ENCODE assay signal across 8 cellular contexts in genomic region chrX:53287493-53288138, GRCh38. TPM values are rescaled to one million over a fixed set of nuclear protein-coding genes. Genes with fewer than 3 reads are reported as not detected.
A peak's percentile ranks its signal among the peaks of the same experiment; 100 is the strongest.
DNase-seq lines count a peak whose midpoint lies in the region; ATAC-seq, FAIRE-seq and TF ChIP-seq lines count a peak whose summit lies in the region.

No MANE protein-coding gene starts in this region.

- H3K4me3 ChIP-seq in bronchial epithelial cell (ENCODE audit: low read depth, low read length) (no peak overlapping the region), left lung (no peak overlapping the region), Caco-2 (ENCODE audit: low read depth, low read length) (no peak overlapping the region)

- CTCF ChIA-PET in CD4-positive, alpha-beta T cell (lab: Charles Lee), result interaction anchor here (1.1 to 1.3 kb wide), 2 partner anchors 26 to 30 kb away, joined by 3 to 8 read pairs; no protein-coding TSS in a partner anchor
- CTCF ChIA-PET in Caco-2 (lab: Charles Lee), result no interaction called here

- no peaks in the 10 kb centered on the region for H3K36me3 ChIP-seq in bronchial epithelial cell (ENCODE audit: control insufficient read depth, insufficient read depth, low read length)
- no peaks in the 10 kb centered on the region for H3K36me3 ChIP-seq in left lung
- no peaks in the 10 kb centered on the region for H3K36me3 ChIP-seq in Caco-2 (ENCODE audit: control insufficient read depth, insufficient read depth, low read length)

- peak; percentile 71 for ATAC-seq in CD4-positive, alpha-beta T cell (ENCODE audit: poor library complexity)
- ATAC-seq in T-helper 17 cell (peak; percentile 74), left lung (peak; percentile 66)
- peak; percentile 86 for ATAC-seq in stimulated activated naive B cell treated with anti-CD40 and anti-IgM and Interleukin-4, amounts not matched to agents 10 μg/mL and 1 μg/mL and 100 μg/mL, for 72 hours (replicated peaks)

- peak overlapping the region; percentile 86 for H3K4me3 Mint-ChIP-seq in CD4-positive, alpha-beta T cell
- peak overlapping the region; percentile 89 for H3K4me3 Mint-ChIP-seq in T-helper 17 cell
- peak overlapping the region; percentile 66 to 83 for H3K4me3 Mint-ChIP-seq in stimulated activated naive B cell treated with anti-CD40 and anti-IgM and Interleukin-4, amounts not matched to agents 10 μg/mL and 1 μg/mL and 100 μg/mL, for 72 hours
- H3K4me3 Mint-ChIP-seq in Caco-2 (ENCODE audit: unreplicated experiment), result no peak overlapping the region

- BruUV-seq in Caco-2 (replicated peaks; lab: Mats Ljungman, UMichigan), result no TSS peak

- no peaks in the 10 kb centered on the region for H3K9me3 ChIP-seq in CD4-positive, alpha-beta T cell (ENCODE audit: control insufficient read depth, low read length)
- H3K9me3 ChIP-seq in T-helper 17 cell (ENCODE audit: control insufficient read depth, low read length, poor library complexity, severe bottlenecking), result no peaks in the 10 kb centered on the region
- H3K9me3 ChIP-seq in left lung, result no peaks in the 10 kb centered on the region
- H3K9me3 ChIP-seq in Caco-2, result no peaks in the 10 kb centered on the region

- intact Hi-C loops in CD4-positive, alpha-beta T cell (cut with DNase I, micrococcal nuclease), result loop anchor here in 1 of 2 experiments (5.0 to 10.0 kb wide), 2 partner anchors 147 to 195 kb away; partner anchors contain the start of gene HSD17B10
- intact Hi-C loops in left lung (cut with DNase I), result no loop called here
- intact Hi-C loops in Caco-2 (cut with micrococcal nuclease; ENCODE audit: unreplicated experiment), result no loop called here

- POLR2A ChIA-PET in CD4-positive, alpha-beta T cell (lab: Charles Lee), result interaction anchor here (0.7 to 3.0 kb wide), 4 partner anchors 33 to 206 kb away, joined by 4 to 16 read pairs (median 6); partner anchors contain the start of genes KDM5C, RIBC1, SMC1A and TSPYL2
- POLR2A ChIA-PET in Caco-2 (lab: Charles Lee), result interaction anchor here (0.6 kb wide), 1 partner anchor 642 kb away, joined by 3 read pairs; no protein-coding TSS in a partner anchor

- peak overlapping the region; percentile 9 for H3K27ac ChIP-seq in CD4-positive, alpha-beta T cell (ENCODE audit: low read depth, low read length)
- peak overlapping the region; percentile 36 to 53 for H3K27ac ChIP-seq in left lung

- peak overlapping the region; percentile 84 for H3K27ac Mint-ChIP-seq in CD4-positive, alpha-beta T cell
- H3K27ac Mint-ChIP-seq in T-helper 17 cell (peak overlapping the region; percentile 24), Caco-2 (ENCODE audit: unreplicated experiment) (no peak overlapping the region)
- peak overlapping the region; percentile 70 for H3K27ac Mint-ChIP-seq in stimulated activated naive B cell treated with anti-CD40 and anti-IgM and Interleukin-4, amounts not matched to agents 10 μg/mL and 1 μg/mL and 100 μg/mL, for 72 hours

- no peaks in the 10 kb centered on the region for H3K27me3 Mint-ChIP-seq in CD4-positive, alpha-beta T cell
- H3K27me3 Mint-ChIP-seq in T-helper 17 cell (peaks cover 4% of the 10 kb centered on the region), Caco-2 (ENCODE audit: insufficient read depth, unreplicated experiment) (no peaks in the 10 kb centered on the region)
- peaks cover 0 to 31% of the 10 kb centered on the region in 2 donors for H3K27me3 Mint-ChIP-seq in stimulated activated naive B cell treated with anti-CD40 and anti-IgM and Interleukin-4, amounts not matched to agents 10 μg/mL and 1 μg/mL and 100 μg/mL, for 72 hours

- peaks cover 31% of the 10 kb centered on the region for H3K4me1 Mint-ChIP-seq in CD4-positive, alpha-beta T cell (ENCODE audit: low read depth)
- H3K4me1 Mint-ChIP-seq in T-helper 17 cell, result peaks cover 17% of the 10 kb centered on the region
- H3K4me1 Mint-ChIP-seq in stimulated activated naive B cell treated with anti-CD40 and anti-IgM and Interleukin-4, amounts not matched to agents 10 μg/mL and 1 μg/mL and 100 μg/mL, for 72 hours, result peaks cover 16 to 26% of the 10 kb centered on the region in 2 donors
- no peaks in the 10 kb centered on the region for H3K4me1 Mint-ChIP-seq in Caco-2 (ENCODE audit: low read depth, unreplicated experiment)

- peaks cover 4 to 20% of the 10 kb centered on the region in 2 donors for H3K4me1 ChIP-seq in left lung
- no peaks in the 10 kb centered on the region for H3K4me1 ChIP-seq in Caco-2

- DNase-seq in CD4-positive, alpha-beta T cell, result peak; percentile 2 to 36 (median 11)
- DNase-seq in KG1 (lab: John Stamatoyannopoulos, UW), result peak; percentile 18
- no peak for DNase-seq in T-helper 17 cell
- DNase-seq in bronchial epithelial cell (ENCODE audit: low read depth), result peak; percentile 39
- DNase-seq in left lung, result peak in 1 of 2 donors; percentile 63
- DNase-seq in stimulated activated naive B cell treated with anti-CD40 and anti-IgM and Interleukin-4, amounts not matched to agents 10 μg/mL and 1 μg/mL and 100 μg/mL, for 72 hours, result peak; percentile 28
- DNase-seq in DMS153 (lab: John Stamatoyannopoulos, UW), result no peak
- DNase-seq in Caco-2, result no peak

- no peak for FAIRE-seq in bronchial epithelial cell (lab: Jason Lieb, UNC)

- no peaks in the 10 kb centered on the region for H3K36me3 Mint-ChIP-seq in CD4-positive, alpha-beta T cell (ENCODE audit: low read depth)
- no peaks in the 10 kb centered on the region for H3K36me3 Mint-ChIP-seq in T-helper 17 cell (ENCODE audit: low read depth)
- no peaks in the 10 kb centered on the region for H3K36me3 Mint-ChIP-seq in stimulated activated naive B cell treated with anti-CD40 and anti-IgM and Interleukin-4, amounts not matched to agents 10 μg/mL and 1 μg/mL and 100 μg/mL, for 72 hours
- no peaks in the 10 kb centered on the region for H3K36me3 Mint-ChIP-seq in Caco-2 (ENCODE audit: insufficient read depth, unreplicated experiment)

- H3K27me3 ChIP-seq in CD4-positive, alpha-beta T cell (ENCODE audit: control insufficient read depth, insufficient read depth, low read length), result no peaks in the 10 kb centered on the region
- H3K27me3 ChIP-seq in bronchial epithelial cell (ENCODE audit: control insufficient read depth, insufficient read depth, low read length) (no peaks in the 10 kb centered on the region), left lung (no peaks in the 10 kb centered on the region), Caco-2 (replicated peaks; ENCODE audit: control insufficient read depth, insufficient read depth, low read length) (no peaks in the 10 kb centered on the region)

- no peak for TF ChIP-seq CTCF in CD4-positive, alpha-beta T cell (IDR thresholded peaks at IDR 0.05)
- TF ChIP-seq CTCF in bronchial epithelial cell (IDR thresholded peaks at IDR 0.05; ENCODE audit: insufficient read depth, low read length, severe bottlenecking) (no peak), left lung (IDR thresholded peaks at IDR 0.05) (no peak), Caco-2 (IDR thresholded peaks at IDR 0.05; ENCODE audit: insufficient read depth in 1 of 2, low read depth in 1 of 2, low read length in 1 of 2, severe bottlenecking in 1 of 2, unreplicated experiment in 1 of 2) (no peak)

- H3K9me3 Mint-ChIP-seq in CD4-positive, alpha-beta T cell, result no peaks in the 10 kb centered on the region
- H3K9me3 Mint-ChIP-seq in stimulated activated naive B cell treated with anti-CD40 and anti-IgM and Interleukin-4, amounts not matched to agents 10 μg/mL and 1 μg/mL and 100 μg/mL, for 72 hours, result no peaks in the 10 kb centered on the region
- no peaks in the 10 kb centered on the region for H3K9me3 Mint-ChIP-seq in Caco-2 (ENCODE audit: unreplicated experiment)

RNA-seq across cellular contexts. Expression of gene IQSEC2, which starts 6.2 kb away (rescaled TPM):
- total RNA-seq in CD4-positive, alpha-beta T cell, result 1 to 10 TPM in 1 of 2 experiments, under 1 TPM in 1; 0.85 to 2.2 TPM
- 1 to 10 TPM; 1.9 TPM for total RNA-seq in T-helper 17 cell
- 3.4 and 5.9 TPM in 2 replicates for total RNA-seq in bronchial epithelial cell
- 10 to 100 TPM; 15.6 to 17.3 TPM for total RNA-seq in left lung
- 1.4 and 1.8 TPM in 2 replicates for total RNA-seq in Caco-2 (2022)

Comparison
In these comparisons a context has a peak if more than half of its experiments do, and no peak if none do; other contexts are left out.
1. DNase-seq: peak in CD4-positive, alpha-beta T cell (10 of 10), KG1 (single experiment), bronchial epithelial cell (single experiment) and stimulated activated naive B cell treated with anti-CD40 and anti-IgM and Interleukin-4, amounts not matched to agents 10 μg/mL and 1 μg/mL and 100 μg/mL, for 72 hours (single experiment); none in T-helper 17 cell (0 of 3), DMS153 (single experiment) and Caco-2 (0 of 2).
2. Peak in every context shown above with its lines, with median percentiles within 50 percentile points of each other: ATAC-seq.